10 cellular contexts compared by ENCODE assay signal in genomic region chr15:58758141-58758540, GRCh38. TPM values are rescaled to one million over a fixed set of nuclear protein-coding genes. Genes with fewer than 3 reads are reported as not detected.
DNase-seq lines count a peak whose midpoint lies in the region; TF ChIP-seq lines count a peak whose summit lies in the region.
"Had no signal": no experiment of that assay in that cellular context is flagged by ENCODE, and none has a peak within 500 bp of the region (broad histone marks: within the 10 kb centered on the region; RNA-seq: fewer than 3 reads in every experiment).

No MANE protein-coding gene starts in this region.

- H3K4me3 Mint-ChIP-seq in CD4-positive, alpha-beta memory T cell, result no peak overlapping the region

- no peaks in the 10 kb centered on the region for H3K4me1 ChIP-seq in CD4-positive, alpha-beta memory T cell (ENCODE audit: insufficient read depth, low read length)
- H3K4me1 ChIP-seq in A673 (ENCODE audit: insufficient read depth, low read length, poor library complexity, severe bottlenecking), result no peaks in the 10 kb centered on the region

- H3K27ac ChIP-seq in WERI-Rb-1 (no peak overlapping the region), A673 (ENCODE audit: low read depth, low read length, poor library complexity, severe bottlenecking) (no peak overlapping the region)
- no peak overlapping the region for H3K27ac ChIP-seq in CD4-positive, alpha-beta memory T cell (ENCODE audit: low read depth, low read length)

- H3K27me3 ChIP-seq in WERI-Rb-1 (ENCODE audit: insufficient read depth, low read depth, severe bottlenecking), result no peaks in the 10 kb centered on the region
- no peaks in the 10 kb centered on the region for H3K27me3 ChIP-seq in CD4-positive, alpha-beta memory T cell (ENCODE audit: insufficient read depth, low read length)
- H3K27me3 ChIP-seq in A673 (replicated peaks; ENCODE audit: insufficient read depth, low read depth, low read length, poor library complexity), result no peaks in the 10 kb centered on the region

- no peak overlapping the region for H3K27ac Mint-ChIP-seq in CD4-positive, alpha-beta memory T cell

- POLR2A ChIA-PET in CD4-positive, alpha-beta memory T cell (lab: Charles Lee; ENCODE audit: partially characterized antibody), result interaction anchor here (1.1 kb wide), 1 partner anchor 10 kb away, joined by 3 read pairs; no protein-coding TSS in a partner anchor
- POLR2A ChIA-PET in A673 (lab: Charles Lee; ENCODE audit: low non-redundant PET), result no interaction called here

- H3K27me3 Mint-ChIP-seq in CD4-positive, alpha-beta memory T cell, result peaks cover 0 to 3% of the 10 kb centered on the region in 2 donors

- CTCF ChIA-PET in CD4-positive, alpha-beta memory T cell (lab: Charles Lee; ENCODE audit: partially characterized antibody), result interaction anchor here (0.7 to 0.9 kb wide), 2 partner anchors 80 to 530 kb away, joined by 3 to 4 read pairs; no protein-coding TSS in a partner anchor
- CTCF ChIA-PET in A673 (lab: Charles Lee), result no interaction called here

- no peak overlapping the region for H3K4me3 ChIP-seq in GM12875 (ENCODE audit: low read depth, low read length)
- no peak overlapping the region for H3K4me3 ChIP-seq in WERI-Rb-1 (ENCODE audit: low read depth, low read length)
- no peak overlapping the region for H3K4me3 ChIP-seq in CD4-positive, alpha-beta memory T cell (ENCODE audit: low read length in 2 of 2)
- no peak overlapping the region for H3K4me3 ChIP-seq in A673 (ENCODE audit: low read depth, low read length, poor library complexity, severe bottlenecking)

- DNase-seq in A172 (ENCODE audit: low spot score), result peak; percentile 25
- DNase-seq in WERI-Rb-1, result no peak
- peak; percentile 26 for DNase-seq in hepatic stellate cell (ENCODE audit: low spot score)
- no peak for DNase-seq in stimulated activated CD4-positive, alpha-beta T cell treated with anti-CD3 and anti-CD28 coated beads, Interleukin-12 subunit alpha, Interleukin-12 subunit beta, amount 100 ng/mL, for 4 hours
- DNase-seq in CD4-positive, alpha-beta memory T cell, result no peak
- no peak for DNase-seq in DMS153 treated with DMSO at 0.1 percent for 48 hours (lab: John Stamatoyannopoulos, UW; ENCODE audit: unreplicated experiment)
- DNase-seq in A673 (ENCODE audit: low spot score), result no peak
- DNase-seq: activated T-cell treated with anti-CD3 and anti-CD28 coated beads, Interleukin-2, amount 50 U/mL, for 1 hour; NCI-H1436 treated with DMSO at 0.1 percent for 48 hours had no signal

- intact Hi-C loops in CD4-positive, alpha-beta memory T cell (cut with micrococcal nuclease), result no loop called here
- intact Hi-C loops in A673 (cut with micrococcal nuclease; ENCODE audit: unreplicated experiment), result no loop called here

- no peaks in the 10 kb centered on the region for H3K36me3 ChIP-seq in WERI-Rb-1
- no peaks in the 10 kb centered on the region for H3K36me3 ChIP-seq in CD4-positive, alpha-beta memory T cell (ENCODE audit: insufficient read depth, low read length)
- H3K36me3 ChIP-seq in A673 (ENCODE audit: insufficient read depth, low read length, poor library complexity, severe bottlenecking), result no peaks in the 10 kb centered on the region

- no TSS peak for BruUV-seq in A673 (replicated peaks; lab: Mats Ljungman, UMichigan)

- peaks cover 0 to 3% (median under 1%) of the 10 kb centered on the region in 8 donors for H3K9me3 Mint-ChIP-seq in CD4-positive, alpha-beta memory T cell

- TF ChIP-seq CTCF in GM12875 (IDR thresholded peaks at IDR 0.05; ENCODE audit: borderline replicate concordance, insufficient read depth, low read depth, low read length) (peak; percentile 16; the same call in 1 of the 2 replicates), WERI-Rb-1 (IDR thresholded peaks at IDR 0.05; ENCODE audit: low read depth, low read length) (peak; percentile 16; the same call in 1 of the 2 replicates), A673 (conservative IDR thresholded peaks at IDR 0.05; ENCODE audit: low read depth, low read length) (no peak; the same call in 1 of the 2 replicates)

- H3K36me3 Mint-ChIP-seq in CD4-positive, alpha-beta memory T cell, result no peaks in the 10 kb centered on the region

- H3K9me3 ChIP-seq in WERI-Rb-1 (ENCODE audit: severe bottlenecking) (no peaks in the 10 kb centered on the region), A673 (ENCODE audit: low read depth, low read length, poor library complexity, severe bottlenecking) (no peaks in the 10 kb centered on the region)
- no peaks in the 10 kb centered on the region for H3K9me3 ChIP-seq in CD4-positive, alpha-beta memory T cell (ENCODE audit: control insufficient read depth in 1 of 2, low read length in 2 of 2)

- no peaks in the 10 kb centered on the region for H3K4me1 Mint-ChIP-seq in CD4-positive, alpha-beta memory T cell

RNA-seq across cellular contexts. Expression of gene ADAM10, which starts 8.6 kb away (rescaled TPM):
- 116 and 128 TPM in 2 replicates for total RNA-seq in A172 (2014; rRNA removed; shearing (Covaris generic))
- total RNA-seq in CD4-positive, alpha-beta memory T cell, result 100 to 1,000 TPM; 135 TPM
- 100 to 1,000 TPM; 129 to 258 TPM for polyA plus RNA-seq in CD4-positive, alpha-beta memory T cell
- 116 and 130 TPM in 2 replicates for total RNA-seq in A673 (2021)

RNA-seq across cellular contexts. Expression of gene MINDY2, which starts 13.0 kb away (rescaled TPM):
- 6.3 and 6.7 TPM in 2 replicates for total RNA-seq in A172 (2014; rRNA removed; shearing (Covaris generic))
- 10 to 100 TPM; 15.4 to 17.3 TPM for total RNA-seq in CD4-positive, alpha-beta memory T cell
- polyA plus RNA-seq in CD4-positive, alpha-beta memory T cell, result 10 to 100 TPM; 16.1 to 20.5 TPM
- total RNA-seq in A673 (2021), result 13.0 and 14.1 TPM in 2 replicates

Comparison
In these comparisons a context has a peak if more than half of its experiments do, and no peak if none do; other contexts are left out.
1. DNase-seq: peak in A172 (single experiment) and hepatic stellate cell (single experiment); none in WERI-Rb-1 (single experiment), stimulated activated CD4-positive, alpha-beta T cell treated with anti-CD3 and anti-CD28 coated beads, Interleukin-12 subunit alpha, Interleukin-12 subunit beta, amount 100 ng/mL, for 4 hours (single experiment), CD4-positive, alpha-beta memory T cell (0 of 5), DMS153 treated with DMSO at 0.1 percent for 48 hours (single experiment) and A673 (single experiment).